Comparison of ENCODE assay signal across 9 cellular contexts in the genomic region with DNA sequence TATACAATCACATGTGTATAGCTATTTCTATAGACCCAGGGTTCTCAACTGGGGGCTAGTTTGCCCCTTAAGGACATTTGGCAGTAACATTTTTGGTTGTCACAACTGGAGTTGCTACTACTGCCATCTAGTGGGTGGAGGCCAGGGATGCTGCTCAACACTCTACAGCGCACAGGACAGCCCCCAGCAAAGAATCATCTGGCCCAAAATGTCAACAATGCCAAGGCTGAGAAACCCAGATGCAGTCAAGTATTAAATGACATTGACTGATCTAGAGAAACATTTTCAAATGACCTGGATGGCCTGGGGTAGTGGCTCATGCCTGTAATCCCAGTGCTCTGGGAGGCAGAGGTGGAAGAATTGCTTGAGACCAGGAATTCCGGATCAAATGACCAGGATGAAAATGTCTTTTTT. TPM values are rescaled to one million over a fixed set of nuclear protein-coding genes. Genes with fewer than 3 reads are reported as not detected.
DNase-seq lines count a peak whose midpoint lies in the region; ATAC-seq and TF ChIP-seq lines count a peak whose summit lies in the region.
"Had no signal": no experiment of that assay in that cellular context is flagged by ENCODE, and none has a peak within 500 bp of the region (broad histone marks: within the 10 kb centered on the region; RNA-seq: fewer than 3 reads in every experiment).

No MANE protein-coding gene starts in this region.

- 83% methylated on average over 2 of the region's 2 CpGs for WGBS in hepatocyte (ENCODE audit: low lambda C conversion rate, missing lambda C conversion rate)

- H3K4me1 ChIP-seq in hepatocyte (ENCODE audit: insufficient read depth) = peaks cover 44% of the 10 kb centered on the region

- TF ChIP-seq CTCF in AG04449 (IDR thresholded peaks at IDR 0.05; ENCODE audit: insufficient read depth, low read length, missing control alignments) (peak; percentile 34), GM13977 (IDR thresholded peaks at IDR 0.05; ENCODE audit: extremely low read depth, insufficient read depth, missing control alignments) (peak; percentile 64), hepatocyte (IDR thresholded peaks at IDR 0.05; ENCODE audit: poor library complexity) (peak; percentile 49)

- H2AFZ ChIP-seq in hepatocyte = no peak overlapping the region

- POLR2A ChIA-PET in AG04449 (lab: Yijun Ruan, JAX) = interaction anchor here (0.6 kb wide), 1 partner anchor 24 kb away, joined by 3 read pairs; no protein-coding TSS in a partner anchor

- ATAC-seq in HG03439 (IDR thresholded peaks at IDR 0.05; ENCODE audit: unreplicated experiment) (peak; percentile 60), HG02571 (IDR thresholded peaks at IDR 0.05; ENCODE audit: unreplicated experiment) (no peak)

- no peaks in the 10 kb centered on the region for H4K20me1 ChIP-seq in hepatocyte (ENCODE audit: insufficient read depth, poor library complexity, severe bottlenecking)

- peaks cover 83% of the 10 kb centered on the region for H3K79me2 ChIP-seq in hepatocyte

- no peak overlapping the region for H3K4me3 ChIP-seq in AG04449 (ENCODE audit: low read depth, low read length)
- H3K4me3 ChIP-seq in hepatocyte = no peak overlapping the region
- H3K4me3 ChIP-seq: skin epidermis had no signal

- in situ Hi-C loops in GM13977 (cut with MboI; ENCODE audit: low pct_unique_long_range_greater_than_20kb, low sequenced_read_pairs, unreplicated experiment) = no loop called here

- no peaks in the 10 kb centered on the region for H3K36me3 ChIP-seq in hepatocyte (replicated peaks; ENCODE audit: insufficient read depth, low read depth)

- no peaks in the 10 kb centered on the region for H3K27me3 ChIP-seq in hepatocyte

- H3K9me2 ChIP-seq in hepatocyte (replicated peaks; ENCODE audit: insufficient read depth) = no peaks in the 10 kb centered on the region

- CTCF ChIA-PET in AG04449 (lab: Yijun Ruan, JAX) = interaction anchor here (1.1 to 3.1 kb wide), 3 partner anchors 10 to 20 kb away, joined by 5 to 23 read pairs (median 6); no protein-coding TSS in a partner anchor

- no peak overlapping the region for H3K27ac ChIP-seq in hepatocyte

- no peaks in the 10 kb centered on the region for H3K9me3 ChIP-seq in hepatocyte (ENCODE audit: low read depth)

- no peak for DNase-seq in AG04449 (ENCODE audit: low read depth, low spot score)
- peak; percentile 48 for DNase-seq in GM13977 (ENCODE audit: low spot score)
- DNase-seq in SHP77 treated with DMSO at 0.1 percent for 48 hours (lab: John Stamatoyannopoulos, UW) = peak; percentile 69
- peak; percentile 88 for DNase-seq in activated effector memory CD4-positive, alpha-beta T cell treated with anti-CD3 and anti-CD28 coated beads, Interleukin-2, amount 50 U/mL, for 16 hours
- DNase-seq in hepatocyte (ENCODE audit: low spot score) = peak; percentile 52
- peak; percentile 25 to 45 (median 29) for DNase-seq in stimulated activated CD4-positive, alpha-beta T cell treated with anti-CD3 and anti-CD28 coated beads, TNF-alpha, amount 100 ng/mL, for 1 hour (ENCODE audit: low read depth in 3 of 3, low spot score in 1 of 3)

- H3K4me2 ChIP-seq in hepatocyte = no peak overlapping the region

RNA-seq across cellular contexts. Expression of a gene that starts 5.8 kb away (rescaled TPM):
- total RNA-seq in hepatocyte = 86.2 and 99.5 TPM in 2 replicates
- 45.4 and 51.5 TPM in 2 replicates for polyA plus RNA-seq in hepatocyte

RNA-seq across cellular contexts. Expression of a gene that starts 38.6 kb away (rescaled TPM):
- total RNA-seq in hepatocyte = 16.3 and 18.6 TPM in 2 replicates
- 12.6 and 17.3 TPM in 2 replicates for polyA plus RNA-seq in hepatocyte

RNA-seq across cellular contexts. Expression of a gene that starts 48.7 kb away (rescaled TPM):
- total RNA-seq in hepatocyte = 21.0 and 22.8 TPM in 2 replicates
- 12.0 and 14.6 TPM in 2 replicates for polyA plus RNA-seq in hepatocyte
